Comparison of ENCODE assay signal across 1 cellular context in genomic region chr17:2041561-2042354, GRCh38.
TF ChIP-seq lines count a peak whose summit lies in the region.

Gene OVCA2 (plus strand): TSS chr17:2042022. CDS start chr17:2042048, 26 bp downstream.

TF ChIP-seq in GM12878, 131 proteins besides CTCF, POLR2A, EP300 and RAD21 (continued from another document):
- TF ChIP-seq USF2 (IDR thresholded peaks at IDR 0.05; ENCODE audit: borderline replicate concordance, low read depth, low read length) (no peak; the same call in 1 of the 2 replicates), LARP7 (IDR thresholded peaks at IDR 0.05) (peak; percentile 95), E4F1 (IDR thresholded peaks at IDR 0.05; ENCODE audit: borderline replicate concordance, partially characterized antibody) (peak; percentile 36), RBBP5 (conservative IDR thresholded peaks at IDR 0.05) (no peak), ATF2 (IDR thresholded peaks at IDR 0.05; ENCODE audit: low read length) (no peak), EED (IDR thresholded peaks at IDR 0.05; ENCODE audit: low read depth) (no peak), SREBF2 (IDR thresholded peaks at IDR 0.05; ENCODE audit: low read length) (0 out of 2 replicates have a peak, but pooled peaks have one; percentile 41), RCOR1 (conservative IDR thresholded peaks at IDR 0.05; ENCODE audit: low read depth, low read length) (no peak), NR2C1 (IDR thresholded peaks at IDR 0.05) (peak; percentile 92), RAD51 (IDR thresholded peaks at IDR 0.05) (no peak), TARDBP (IDR thresholded peaks at IDR 0.05; ENCODE audit: borderline replicate concordance) (peak; percentile 69; the same call in 1 of the 2 replicates)
